ENCODE assay signal across 23 cellular contexts in the genomic region with DNA sequence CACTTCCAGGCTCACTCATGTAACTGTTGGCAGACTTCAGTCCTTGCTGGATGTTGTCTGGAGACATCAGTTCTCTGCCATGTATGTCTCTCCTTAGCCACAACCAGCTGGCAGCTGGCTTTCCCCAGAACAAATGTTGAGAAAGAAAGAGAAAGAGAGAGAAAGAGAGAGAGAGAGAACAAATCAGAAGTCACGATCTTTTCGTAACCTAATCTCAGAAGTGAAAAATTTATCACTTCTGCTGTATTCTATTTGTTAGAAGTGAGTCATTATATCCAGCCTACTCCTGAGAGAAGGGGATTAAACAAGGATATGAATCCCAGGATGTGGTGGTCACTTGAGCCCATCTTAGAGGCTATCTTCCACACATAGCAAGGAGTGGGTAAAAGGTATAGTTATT.
A peak's percentile ranks its signal among the peaks of the same experiment; 100 is the strongest.
DNase-seq lines count a peak whose midpoint lies in the region; ATAC-seq and TF ChIP-seq lines count a peak whose summit lies in the region.
"Had no signal": no experiment of that assay in that cellular context is flagged by ENCODE, and none has a peak within 500 bp of the region (broad histone marks: within the 10 kb centered on the region; RNA-seq: fewer than 3 reads in every experiment).

No MANE protein-coding gene starts in this region.

- H3K4me3 ChIP-seq in tibial artery: no peak overlapping the region
- H3K4me3 ChIP-seq: BLaER1 treated with 17β-estradiol and CSF1 and Interleukin-3, amounts not matched to agents 10 nM and 100 nM; esophagus muscularis mucosa; right lobe of liver had no signal

- no peaks in the 10 kb centered on the region for H3K36me3 ChIP-seq in tibial artery
- H3K36me3 ChIP-seq: BLaER1 treated with 17β-estradiol and CSF1 and Interleukin-3, amounts not matched to agents 10 nM and 100 nM; esophagus muscularis mucosa; right lobe of liver had no signal

- H3K27ac ChIP-seq in tibial artery: no peak overlapping the region
- H3K27ac ChIP-seq: BLaER1 treated with 17β-estradiol and CSF1 and Interleukin-3, amounts not matched to agents 10 nM and 100 nM; esophagus muscularis mucosa; HL-60; right lobe of liver had no signal

- peaks cover 0 to 22% (median 8%) of the 10 kb centered on the region in 4 donors for H3K4me1 ChIP-seq in tibial artery
- H3K4me1 ChIP-seq: esophagus muscularis mucosa, right lobe of liver had no signal

- peak overlapping the region; percentile 92 for H3K27ac Mint-ChIP-seq in activated T-cell treated with anti-CD3 and anti-CD28 coated beads, Interleukin-2, amount 50 U/mL, for 72 hours
- H3K27ac Mint-ChIP-seq in activated naive CD8-positive, alpha-beta T cell treated with anti-CD3 and anti-CD28 coated beads, Interleukin-2, amount 50 U/mL, for 24 hours: peak overlapping the region; percentile 57
- peak overlapping the region; percentile 21 for H3K27ac Mint-ChIP-seq in stimulated activated effector memory CD8-positive, alpha-beta T cell treated with anti-CD3 and anti-CD28 coated beads, Interleukin-12 subunit alpha, Interleukin-12 subunit beta, amount 100 ng/mL, for 72 hours
- H3K27ac Mint-ChIP-seq: activated B cell treated with CpG ODN at 0.5 μM for 24 hours; effector memory CD8-positive, alpha-beta T cell; IgD-negative memory B cell; nephron progenitor cell; stimulated activated memory B cell treated with anti-CD40 and anti-IgM and Interleukin-4, amounts not matched to agents 10 μg/mL and 1 μg/mL and 100 μg/mL, for 72 hours had no signal

- no peaks in the 10 kb centered on the region for H3K27me3 Mint-ChIP-seq in activated T-cell treated with anti-CD3 and anti-CD28 coated beads, Interleukin-2, amount 50 U/mL, for 72 hours (ENCODE audit: low read depth)
- no peaks in the 10 kb centered on the region for H3K27me3 Mint-ChIP-seq in activated naive CD8-positive, alpha-beta T cell treated with anti-CD3 and anti-CD28 coated beads, Interleukin-2, amount 50 U/mL, for 24 hours
- H3K27me3 Mint-ChIP-seq: activated B cell treated with CpG ODN at 0.5 μM for 24 hours; effector memory CD8-positive, alpha-beta T cell; IgD-negative memory B cell; stimulated activated memory B cell treated with anti-CD40 and anti-IgM and Interleukin-4, amounts not matched to agents 10 μg/mL and 1 μg/mL and 100 μg/mL, for 72 hours; T-helper 17 cell had no signal

- intact Hi-C loops in tibial artery (cut with DNase I; ENCODE audit: low total_unique reads): no loop called here

- DNase-seq in activated T-cell treated with anti-CD3 and anti-CD28 coated beads, Interleukin-2, amount 50 U/mL, for 72 hours: no peak
- no peak for DNase-seq in activated T-cell treated with anti-CD3 and anti-CD28 coated beads, Interleukin-2, amount 50 U/mL, for 1 hour
- peak; percentile 29 for DNase-seq in MV-4-11 (lab: John Stamatoyannopoulos, UW)
- no peak for DNase-seq in activated naive CD8-positive, alpha-beta T cell treated with anti-CD3 and anti-CD28 coated beads, Interleukin-2, amount 50 U/mL, for 24 hours
- no peak for DNase-seq in stimulated activated effector memory CD8-positive, alpha-beta T cell treated with anti-CD3 and anti-CD28 coated beads, Interleukin-12 subunit alpha, Interleukin-12 subunit beta, amount 100 ng/mL, for 72 hours (ENCODE audit: low spot score in 2 of 2)
- no peak for DNase-seq in GOT3 (lab: John Stamatoyannopoulos, UW)
- DNase-seq in tibial artery: no peak
- DNase-seq: activated B cell treated with CpG ODN at 0.5 μM for 24 hours; DMS 273 treated with DMSO at 0.1 percent for 48 hours; effector memory CD8-positive, alpha-beta T cell; left cardiac atrium; NCI-H1694 treated with DMSO at 0.1 percent for 48 hours; NCI-H774; nephron progenitor cell; right lobe of liver; T-helper 17 cell had no signal

- H3K4me3 Mint-ChIP-seq in activated T-cell treated with anti-CD3 and anti-CD28 coated beads, Interleukin-2, amount 50 U/mL, for 72 hours: peak overlapping the region; percentile 42 to 63
- H3K4me3 Mint-ChIP-seq in activated naive CD8-positive, alpha-beta T cell treated with anti-CD3 and anti-CD28 coated beads, Interleukin-2, amount 50 U/mL, for 24 hours: no peak overlapping the region
- H3K4me3 Mint-ChIP-seq in stimulated activated effector memory CD8-positive, alpha-beta T cell treated with anti-CD3 and anti-CD28 coated beads, Interleukin-12 subunit alpha, Interleukin-12 subunit beta, amount 100 ng/mL, for 72 hours: peak overlapping the region; percentile 2
- H3K4me3 Mint-ChIP-seq: activated B cell treated with CpG ODN at 0.5 μM for 24 hours; effector memory CD8-positive, alpha-beta T cell; IgD-negative memory B cell; nephron progenitor cell; stimulated activated memory B cell treated with anti-CD40 and anti-IgM and Interleukin-4, amounts not matched to agents 10 μg/mL and 1 μg/mL and 100 μg/mL, for 72 hours; T-helper 17 cell had no signal

- H3K4me1 Mint-ChIP-seq in activated T-cell treated with anti-CD3 and anti-CD28 coated beads, Interleukin-2, amount 50 U/mL, for 72 hours (ENCODE audit: low read depth): peaks cover 100% of the 10 kb centered on the region
- H3K4me1 Mint-ChIP-seq in activated naive CD8-positive, alpha-beta T cell treated with anti-CD3 and anti-CD28 coated beads, Interleukin-2, amount 50 U/mL, for 24 hours: peaks cover 78% of the 10 kb centered on the region
- peaks cover 52% of the 10 kb centered on the region for H3K4me1 Mint-ChIP-seq in stimulated activated effector memory CD8-positive, alpha-beta T cell treated with anti-CD3 and anti-CD28 coated beads, Interleukin-12 subunit alpha, Interleukin-12 subunit beta, amount 100 ng/mL, for 72 hours
- H3K4me1 Mint-ChIP-seq: nephron progenitor cell had no signal

- peak; percentile 15 to 34 for ATAC-seq in activated T-cell treated with anti-CD3 and anti-CD28 coated beads, Interleukin-2, amount 50 U/mL, for 72 hours (replicated peaks in 1 of 2)
- peak; percentile 15 for ATAC-seq in activated naive CD8-positive, alpha-beta T cell treated with anti-CD3 and anti-CD28 coated beads, Interleukin-2, amount 50 U/mL, for 24 hours
- peak; percentile 46 for ATAC-seq in stimulated activated effector memory CD8-positive, alpha-beta T cell treated with anti-CD3 and anti-CD28 coated beads, Interleukin-12 subunit alpha, Interleukin-12 subunit beta, amount 100 ng/mL, for 72 hours
- ATAC-seq in GM18861 (IDR thresholded peaks at IDR 0.05; ENCODE audit: unreplicated experiment): no peak
- ATAC-seq: effector memory CD8-positive, alpha-beta T cell; Panc1; right lobe of liver; stimulated activated memory B cell treated with anti-CD40 and anti-IgM and Interleukin-4, amounts not matched to agents 10 μg/mL and 1 μg/mL and 100 μg/mL, for 72 hours; T-helper 17 cell had no signal

- H3K27me3 ChIP-seq in tibial artery: no peaks in the 10 kb centered on the region
- H3K27me3 ChIP-seq: BLaER1 treated with 17β-estradiol and CSF1 and Interleukin-3, amounts not matched to agents 10 nM and 100 nM; esophagus muscularis mucosa; right lobe of liver had no signal

- peaks cover 0 to 6% of the 10 kb centered on the region in 2 donors for H3K36me3 Mint-ChIP-seq in activated T-cell treated with anti-CD3 and anti-CD28 coated beads, Interleukin-2, amount 50 U/mL, for 72 hours (ENCODE audit: insufficient read depth in 2 of 2)
- H3K36me3 Mint-ChIP-seq in activated naive CD8-positive, alpha-beta T cell treated with anti-CD3 and anti-CD28 coated beads, Interleukin-2, amount 50 U/mL, for 24 hours (ENCODE audit: low read depth): peaks cover 4% of the 10 kb centered on the region
- H3K36me3 Mint-ChIP-seq in stimulated activated effector memory CD8-positive, alpha-beta T cell treated with anti-CD3 and anti-CD28 coated beads, Interleukin-12 subunit alpha, Interleukin-12 subunit beta, amount 100 ng/mL, for 72 hours: peaks cover 6% of the 10 kb centered on the region
- H3K36me3 Mint-ChIP-seq: stimulated activated memory B cell treated with anti-CD40 and anti-IgM and Interleukin-4, amounts not matched to agents 10 μg/mL and 1 μg/mL and 100 μg/mL, for 72 hours had no signal

- H3K9me3 Mint-ChIP-seq in activated T-cell treated with anti-CD3 and anti-CD28 coated beads, Interleukin-2, amount 50 U/mL, for 72 hours: no peaks in the 10 kb centered on the region
- peaks cover 3% of the 10 kb centered on the region for H3K9me3 Mint-ChIP-seq in activated naive CD8-positive, alpha-beta T cell treated with anti-CD3 and anti-CD28 coated beads, Interleukin-2, amount 50 U/mL, for 24 hours
- H3K9me3 Mint-ChIP-seq in stimulated activated effector memory CD8-positive, alpha-beta T cell treated with anti-CD3 and anti-CD28 coated beads, Interleukin-12 subunit alpha, Interleukin-12 subunit beta, amount 100 ng/mL, for 72 hours: no peaks in the 10 kb centered on the region
- H3K9me3 Mint-ChIP-seq: activated B cell treated with CpG ODN at 0.5 μM for 24 hours; effector memory CD8-positive, alpha-beta T cell; IgD-negative memory B cell; nephron progenitor cell; stimulated activated memory B cell treated with anti-CD40 and anti-IgM and Interleukin-4, amounts not matched to agents 10 μg/mL and 1 μg/mL and 100 μg/mL, for 72 hours had no signal

- H3K9me3 ChIP-seq in tibial artery: no peaks in the 10 kb centered on the region
- H3K9me3 ChIP-seq: BLaER1 treated with 17β-estradiol and CSF1 and Interleukin-3, amounts not matched to agents 10 nM and 100 nM; esophagus muscularis mucosa; right lobe of liver had no signal

- no peak for TF ChIP-seq CTCF in tibial artery (IDR thresholded peaks at IDR 0.05)

Comparison
In these comparisons a context has a peak if more than half of its experiments do, and no peak if none do; other contexts are left out.
1. H3K27ac Mint-ChIP-seq: peak in every context shown above with its lines; median percentile 92 in activated T-cell treated with anti-CD3 and anti-CD28 coated beads, Interleukin-2, amount 50 U/mL, for 72 hours; 57 in activated naive CD8-positive, alpha-beta T cell treated with anti-CD3 and anti-CD28 coated beads, Interleukin-2, amount 50 U/mL, for 24 hours; 21 in stimulated activated effector memory CD8-positive, alpha-beta T cell treated with anti-CD3 and anti-CD28 coated beads, Interleukin-12 subunit alpha, Interleukin-12 subunit beta, amount 100 ng/mL, for 72 hours.